In the genomic region with DNA sequence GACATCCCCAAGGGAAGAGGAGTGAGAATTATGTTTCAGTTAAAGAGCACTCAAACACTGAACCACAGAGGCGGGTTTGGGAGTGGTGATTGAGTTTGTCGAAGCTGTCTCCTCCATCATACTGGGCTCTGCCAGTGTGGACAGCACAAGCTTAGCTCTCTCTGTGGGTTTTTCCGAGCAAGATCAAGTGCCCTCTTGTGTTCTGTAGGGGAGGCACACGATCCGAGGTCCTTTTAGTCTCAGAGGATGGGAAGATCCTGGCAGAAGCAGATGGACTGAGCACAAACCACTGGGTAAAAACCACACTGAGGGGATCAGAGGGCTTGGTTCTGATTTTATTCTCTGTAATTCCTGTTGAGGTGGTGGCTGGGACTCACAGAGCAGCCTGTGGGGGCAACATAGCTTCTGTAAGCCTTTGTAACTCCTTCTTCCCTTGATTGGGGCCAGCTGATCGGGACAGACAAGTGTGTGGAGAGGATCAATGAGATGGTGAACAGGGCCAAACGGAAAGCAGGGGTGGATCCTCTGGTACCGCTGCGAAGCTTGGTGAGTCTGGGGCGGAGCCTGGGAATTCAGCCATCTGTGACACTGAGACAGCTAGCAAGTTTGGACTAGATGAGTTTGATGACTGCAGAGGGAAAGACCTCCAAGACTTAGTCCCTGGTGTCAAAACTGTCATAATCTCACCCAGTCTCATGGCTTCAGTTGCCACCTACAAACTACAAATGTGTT, we compare ENCODE assay signal across 8 cellular contexts. TPM values are rescaled to one million over a fixed set of nuclear protein-coding genes. Genes with fewer than 3 reads are reported as not detected.
DNase-seq lines count a peak whose midpoint lies in the region; ATAC-seq lines count a peak whose summit lies in the region.

No MANE protein-coding gene starts in this region.

- H3K4me1 Mint-ChIP-seq in T-cell = peaks cover 68 to 74% (median 73%) of the 10 kb centered on the region in 3 donors

- DNase-seq in CD1c-positive myeloid dendritic cell (ENCODE audit: extremely low spot score) = peak; percentile 42
- DNase-seq in T-cell = no peak
- peak; percentile 60 for DNase-seq in fibroblast of peridontal ligament (ENCODE audit: extremely low read depth)
- no peak for DNase-seq in cerebellar nuclear complex (lab: John Stamatoyannopoulos, UW)

- H3K9me3 Mint-ChIP-seq in T-cell = no peaks in the 10 kb centered on the region

- peaks cover 22% of the 10 kb centered on the region for H3K4me1 ChIP-seq in skeletal muscle satellite cell (ENCODE audit: control insufficient read depth, insufficient read depth, low read length)

- H3K36me3 ChIP-seq in skeletal muscle satellite cell (ENCODE audit: insufficient read depth, low read length) = peaks cover 39% of the 10 kb centered on the region

- H3K4me2 ChIP-seq in skeletal muscle satellite cell (ENCODE audit: low read length) = peak overlapping the region; percentile 97

- CTCF ChIA-PET in T-cell (lab: Charles Lee) = interaction anchor here (0.9 to 1.9 kb wide), 3 partner anchors 11 to 60 kb away, joined by 3 to 9 read pairs (median 5); partner anchors contain the start of genes MCEE (in 1 of the 2) and MPHOSPH10 (in 1 of the 2)

- no peaks in the 10 kb centered on the region for H3K27me3 ChIP-seq in skeletal muscle satellite cell (ENCODE audit: control insufficient read depth, insufficient read depth, low read length)

- no peaks in the 10 kb centered on the region for H3K9me3 ChIP-seq in skeletal muscle satellite cell (replicated peaks; ENCODE audit: low read length)

- ATAC-seq in GM21576 (IDR thresholded peaks at IDR 0.05; ENCODE audit: unreplicated experiment) = peak; percentile 20
- no peak for ATAC-seq in T-cell (replicated peaks in 1 of 4)
- ATAC-seq in GM18858 (IDR thresholded peaks at IDR 0.05; ENCODE audit: unreplicated experiment) = no peak
- no peak for ATAC-seq in HG02623 (IDR thresholded peaks at IDR 0.05; ENCODE audit: unreplicated experiment)

- no peaks in the 10 kb centered on the region for H3K27me3 Mint-ChIP-seq in T-cell

- POLR2A ChIA-PET in T-cell (lab: Charles Lee) = interaction anchor here (0.6 to 1.4 kb wide), 2 partner anchors 60 to 105 kb away, joined by 4 to 6 read pairs; partner anchors contain the start of gene MPHOSPH10 (in 1 of the 2)

- peak overlapping the region; percentile 93 for H3K9ac ChIP-seq in skeletal muscle satellite cell (ENCODE audit: low read depth, low read length)

- peak overlapping the region; percentile 98 to 100 for H3K27ac Mint-ChIP-seq in T-cell

- H3K4me3 ChIP-seq in skeletal muscle satellite cell (ENCODE audit: low read length) = peak overlapping the region; percentile 89

- H3K4me3 Mint-ChIP-seq in T-cell = peak overlapping the region; percentile 26 to 99 (median 96)

- H3K36me3 Mint-ChIP-seq in T-cell = peaks cover 31% of the 10 kb centered on the region

RNA-seq across cellular contexts. Expression of gene NAGK, which starts 2.0 kb away (rescaled TPM):
- total RNA-seq in T-cell = 100 to 1,000 TPM in 3 of 5 donors, 10 to 100 TPM in 2; 89.8 to 124 (median 111) TPM
- 27.1 and 36.9 TPM in 2 replicates for total RNA-seq in skeletal muscle satellite cell (2012; rRNA removed)

RNA-seq across cellular contexts. Expression of gene MCEE, which starts 59.6 kb away (rescaled TPM):
- 10 to 100 TPM; 13.7 to 22.4 (median 19.5) TPM for total RNA-seq in T-cell
- total RNA-seq in skeletal muscle satellite cell (2012; rRNA removed) = 14.6 and 21.8 TPM in 2 replicates

RNA-seq across cellular contexts. Expression of gene MPHOSPH10, which starts 60.0 kb away (rescaled TPM):
- 10 to 100 TPM; 34.8 to 49.6 (median 39.9) TPM for total RNA-seq in T-cell
- total RNA-seq in skeletal muscle satellite cell (2012; rRNA removed) = 17.5 and 25.9 TPM in 2 replicates

Comparison
In these comparisons a context has a peak if more than half of its experiments do, and no peak if none do; other contexts are left out.
1. DNase-seq: peak in CD1c-positive myeloid dendritic cell (single experiment) and fibroblast of peridontal ligament (single experiment); none in T-cell (0 of 34) and cerebellar nuclear complex (0 of 2).